Comparison of ENCODE assay signal across 20 cellular contexts in the genomic region with DNA sequence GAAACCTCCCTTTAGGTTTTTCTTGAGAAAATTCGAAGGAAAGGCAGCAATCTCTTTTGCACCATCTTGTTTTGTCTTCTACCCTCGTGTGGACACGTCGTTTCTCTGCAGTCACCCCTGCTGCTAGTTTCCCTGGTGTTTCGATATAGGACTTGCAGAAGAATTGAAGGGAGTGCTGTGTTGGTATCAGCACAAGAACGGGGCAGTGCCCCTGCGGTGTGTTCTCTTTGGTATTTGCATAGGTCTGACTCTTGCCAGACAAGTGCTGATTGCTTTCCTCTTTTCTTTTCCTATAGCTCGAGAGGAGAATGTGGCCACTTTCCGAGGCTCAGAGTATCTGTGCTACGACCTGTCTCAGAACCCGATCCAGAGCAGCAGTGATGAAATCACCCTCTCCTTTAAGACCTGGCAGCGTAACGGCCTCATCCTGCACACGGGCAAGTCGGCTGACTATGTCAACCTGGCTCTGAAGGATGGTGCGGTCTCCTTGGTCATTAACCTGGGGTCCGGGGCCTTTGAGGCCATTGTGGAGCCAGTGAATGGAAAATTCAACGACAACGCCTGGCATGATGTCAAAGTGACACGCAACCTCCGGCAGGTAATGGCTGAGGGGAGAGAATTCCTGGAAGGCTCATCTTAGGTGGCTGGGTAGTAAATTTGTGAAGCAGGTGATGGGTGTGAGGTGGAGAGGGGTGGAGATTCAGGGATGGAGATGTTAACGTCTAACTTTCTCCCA.
DNase-seq lines count a peak whose midpoint lies in the region; ATAC-seq, FAIRE-seq and TF ChIP-seq lines count a peak whose summit lies in the region.
"Had no signal": no experiment of that assay in that cellular context is flagged by ENCODE, and none has a peak within 500 bp of the region (broad histone marks: within the 10 kb centered on the region; RNA-seq: fewer than 3 reads in every experiment).

No MANE protein-coding gene starts in this region.

- peak overlapping the region; percentile 15 for H3K27ac Mint-ChIP-seq in astrocyte (ENCODE audit: unreplicated experiment)
- no peak overlapping the region for H3K27ac Mint-ChIP-seq in neural progenitor cell

- H3K4me3 ChIP-seq in astrocyte (ENCODE audit: insufficient read depth, low read depth, low read length) (no peak overlapping the region), neural progenitor cell (no peak overlapping the region)
- H3K4me3 ChIP-seq: GM23248, SJSA1 had no signal

- H3K4me1 ChIP-seq in astrocyte (ENCODE audit: insufficient read depth, low read length): no peaks in the 10 kb centered on the region
- H3K4me1 ChIP-seq in neural progenitor cell: peaks cover 15% of the 10 kb centered on the region
- H3K4me1 ChIP-seq: SJSA1 had no signal

- ATAC-seq in HG03469 (IDR thresholded peaks at IDR 0.05; ENCODE audit: unreplicated experiment) (no peak), GM18858 (IDR thresholded peaks at IDR 0.05; ENCODE audit: unreplicated experiment) (no peak), GM18873 (IDR thresholded peaks at IDR 0.05; ENCODE audit: low FRiP score, unreplicated experiment) (no peak)
- ATAC-seq: Panc1 had no signal

- H3K27me3 Mint-ChIP-seq in astrocyte (ENCODE audit: low read depth, unreplicated experiment) (no peaks in the 10 kb centered on the region), neural progenitor cell (ENCODE audit: insufficient read depth, low read depth) (peaks cover 7% of the 10 kb centered on the region)

- H2AFZ ChIP-seq in astrocyte (ENCODE audit: low read depth, low read length) (no peak overlapping the region), neural progenitor cell (replicated peaks) (peak overlapping the region; percentile 44)
- H2AFZ ChIP-seq: GM23248 had no signal

- H3K36me3 Mint-ChIP-seq in astrocyte (ENCODE audit: low read depth, unreplicated experiment) (no peaks in the 10 kb centered on the region), neural progenitor cell (no peaks in the 10 kb centered on the region)

- H3K36me3 ChIP-seq in astrocyte (ENCODE audit: insufficient read depth, low read length) (no peaks in the 10 kb centered on the region), neural progenitor cell (no peaks in the 10 kb centered on the region)
- H3K36me3 ChIP-seq: SJSA1 had no signal

- no peaks in the 10 kb centered on the region for H3K9me3 Mint-ChIP-seq in astrocyte (ENCODE audit: unreplicated experiment)
- peaks cover 2% of the 10 kb centered on the region for H3K9me3 Mint-ChIP-seq in neural progenitor cell

- peaks cover 7% of the 10 kb centered on the region for H3F3A ChIP-seq in neural progenitor cell (ENCODE audit: low read depth)

- H3K9me3 ChIP-seq in astrocyte (ENCODE audit: insufficient read depth, low read depth, low read length): no peaks in the 10 kb centered on the region
- H3K9me3 ChIP-seq in neural progenitor cell (ENCODE audit: low read depth): no peaks in the 10 kb centered on the region
- H3K9me3 ChIP-seq: SJSA1 had no signal

- TF ChIP-seq CTCF in astrocyte (IDR thresholded peaks at IDR 0.05; ENCODE audit: insufficient read depth, low read depth, low read length) (no peak), neural progenitor cell (IDR thresholded peaks at IDR 0.05) (no peak)

- no peak overlapping the region for H3K27ac ChIP-seq in astrocyte (ENCODE audit: low read depth, low read length)
- H3K27ac ChIP-seq in neural progenitor cell: no peak overlapping the region
- H3K27ac ChIP-seq: C4-2B, GM23248, SJSA1 had no signal

- H3K27me3 ChIP-seq in astrocyte (ENCODE audit: insufficient read depth, low read length) (no peaks in the 10 kb centered on the region), neural progenitor cell (no peaks in the 10 kb centered on the region)
- H3K27me3 ChIP-seq: SJSA1 had no signal

- H3K9ac ChIP-seq in astrocyte (ENCODE audit: low read length) (no peak overlapping the region), neural progenitor cell (no peak overlapping the region)
- H3K9ac ChIP-seq: GM23248 had no signal

- H3K4me2 ChIP-seq in astrocyte (ENCODE audit: low read length) (no peak overlapping the region), neural progenitor cell (no peak overlapping the region)

- H4K20me1 ChIP-seq in astrocyte (ENCODE audit: insufficient read depth, low read length) (no peaks in the 10 kb centered on the region), neural progenitor cell (ENCODE audit: low read depth) (no peaks in the 10 kb centered on the region)

- FAIRE-seq in astrocyte (lab: Jason Lieb, UNC): no peak
- FAIRE-seq: G401.6 had no signal

- H3K79me2 ChIP-seq in astrocyte (ENCODE audit: insufficient read depth, low read length): no peaks in the 10 kb centered on the region
- H3K79me2 ChIP-seq in neural progenitor cell (ENCODE audit: low read depth): no peaks in the 10 kb centered on the region

- DNase-seq in GM03348 (ENCODE audit: low spot score): peak; percentile 4
- DNase-seq in HCEC 1CT: peak; percentile 11
- DNase-seq in astrocyte (ENCODE audit: low read depth): no peak
- peak; percentile 20 for DNase-seq in neural progenitor cell (ENCODE audit: low spot score)
- DNase-seq in HPDE6-E6E7 (ENCODE audit: extremely low spot score): no peak
- DNase-seq: ACHN, AML-193, DND-41, GM23248, KG1, MV-4-11, NCI-H1417 treated with DMSO at 0.1 percent for 48 hours, T-helper 2 cell had no signal

- H3K4me1 Mint-ChIP-seq in astrocyte (ENCODE audit: low read depth, unreplicated experiment): no peaks in the 10 kb centered on the region
- H3K4me1 Mint-ChIP-seq in neural progenitor cell: peaks cover 4% of the 10 kb centered on the region

- H3K4me3 Mint-ChIP-seq in astrocyte (ENCODE audit: unreplicated experiment) (no peak overlapping the region), neural progenitor cell (no peak overlapping the region)

Comparison
In these comparisons a context has a peak if more than half of its experiments do, and no peak if none do; other contexts are left out.
1. DNase-seq: peak in GM03348 (single experiment), HCEC 1CT (single experiment) and neural progenitor cell (single experiment); none in astrocyte (single experiment) and HPDE6-E6E7 (single experiment).